1 cellular context compared by ENCODE assay signal in genomic region chr4:157014621-157015591, GRCh38.
TF ChIP-seq lines count a peak whose summit lies in the region.

No MANE protein-coding gene starts in this region.

TF ChIP-seq in SK-N-SH, 30 proteins besides CTCF, POLR2A, EP300 and RAD21 (continued from another document):
- TF ChIP-seq PBX3 (IDR thresholded peaks at IDR 0.05), result peak; percentile 69
- no peak for TF ChIP-seq RFX5 (IDR thresholded peaks at IDR 0.05; ENCODE audit: low read length)
- no peak for TF ChIP-seq FOXJ3 (CRISPR knock-in tag; IDR thresholded peaks at IDR 0.05)
- no peak for TF ChIP-seq YY1 (IDR thresholded peaks at IDR 0.05; ENCODE audit: low read depth)
- TF ChIP-seq GATA2 (CRISPR knock-in tag; IDR thresholded peaks at IDR 0.05), result no peak
- TF ChIP-seq JUND (IDR thresholded peaks at IDR 0.05), result peak; percentile 90
- no peak for TF ChIP-seq MEF2A (IDR thresholded peaks at IDR 0.05; ENCODE audit: borderline replicate concordance, low read depth)
- no peak for TF ChIP-seq NRF1 (IDR thresholded peaks at IDR 0.05; ENCODE audit: low read depth, low read length)
- TF ChIP-seq ELF1 (IDR thresholded peaks at IDR 0.05), result no peak
- no peak for TF ChIP-seq RXRA (IDR thresholded peaks at IDR 0.05; ENCODE audit: borderline replicate concordance, low read depth)
- no peak for TF ChIP-seq FOXM1 (IDR thresholded peaks at IDR 0.05; ENCODE audit: low read depth)
- no peak for TF ChIP-seq CHD2 (IDR thresholded peaks at IDR 0.05; ENCODE audit: low read length, partially characterized antibody)
- no peak for TF ChIP-seq SIN3A (IDR thresholded peaks at IDR 0.05; ENCODE audit: borderline replicate concordance, low read depth, low read length)
- no peak for TF ChIP-seq SMC3 (IDR thresholded peaks at IDR 0.05; ENCODE audit: low read depth, low read length)
TF ChIP-seq in SK-N-SH: peak in this region for 8.
